ENCODE assay signal across 1 cellular context in genomic region chr17:77331161-77331864, GRCh38.
A peak's percentile ranks its signal among the peaks of the same experiment; 100 is the strongest.
TF ChIP-seq lines count a peak whose summit lies in the region.

No MANE protein-coding gene starts in this region.

TF ChIP-seq in HEK293, 187 proteins besides CTCF, POLR2A, EP300 and RAD21 (continued from another document and continues in another):
- no peak for TF ChIP-seq PRDM2 (tag by site-specific recombination; IDR thresholded peaks at IDR 0.05; ENCODE audit: borderline replicate concordance)
- no peak for TF ChIP-seq ZNF114 (tag by site-specific recombination; IDR thresholded peaks at IDR 0.05)
- peak; percentile 70 for TF ChIP-seq KLF1 (tag by site-specific recombination; IDR thresholded peaks at IDR 0.05)
- TF ChIP-seq KLF17 (tag by site-specific recombination; IDR thresholded peaks at IDR 0.05), result 0 out of 2 replicates have a peak, but pooled peaks have one; percentile 68
- TF ChIP-seq AEBP2 (tag by site-specific recombination; IDR thresholded peaks at IDR 0.05; ENCODE audit: borderline replicate concordance), result no peak
- TF ChIP-seq ZNF174 (tag by site-specific recombination; IDR thresholded peaks at IDR 0.05), result no peak
- TF ChIP-seq INSM2 (tag by site-specific recombination; IDR thresholded peaks at IDR 0.05), result 0 out of 2 replicates have a peak, but pooled peaks have one; percentile 8
- TF ChIP-seq GLI2 (tag by site-specific recombination; IDR thresholded peaks at IDR 0.05; ENCODE audit: borderline replicate concordance, low read depth), result no peak
- no peak for TF ChIP-seq ELK4 (IDR thresholded peaks at IDR 0.05; ENCODE audit: borderline replicate concordance, low read depth, low read length)
- TF ChIP-seq MYNN (tag by site-specific recombination; IDR thresholded peaks at IDR 0.05; ENCODE audit: borderline replicate concordance), result no peak
- 0 out of 2 replicates have a peak, but pooled peaks have one; percentile 38 for TF ChIP-seq ZBTB7A (tag by site-specific recombination; IDR thresholded peaks at IDR 0.05; ENCODE audit: low read depth)
- no peak for TF ChIP-seq ZNF121 (tag by site-specific recombination; IDR thresholded peaks at IDR 0.05)
- TF ChIP-seq ZNF280C (tag by site-specific recombination; IDR thresholded peaks at IDR 0.05), result no peak
- TF ChIP-seq ZBTB17 (tag by site-specific recombination; IDR thresholded peaks at IDR 0.05), result peak; percentile 71
- TF ChIP-seq ZNF335 (tag by site-specific recombination; conservative IDR thresholded peaks at IDR 0.05), result peak; percentile 99
- TF ChIP-seq IKZF3 (tag by site-specific recombination; IDR thresholded peaks at IDR 0.05), result no peak
- TF ChIP-seq SP3 (tag by site-specific recombination; IDR thresholded peaks at IDR 0.05), result peak; percentile 31; the same call in 1 of the 2 replicates
- no peak for TF ChIP-seq BCL6B (tag by site-specific recombination; IDR thresholded peaks at IDR 0.05)
- TF ChIP-seq GLI4 (tag by site-specific recombination; IDR thresholded peaks at IDR 0.05), result no peak
- TF ChIP-seq ZNF18 (tag by site-specific recombination; IDR thresholded peaks at IDR 0.05), result no peak
- no peak for TF ChIP-seq ZNF704 (tag by site-specific recombination; IDR thresholded peaks at IDR 0.05)
- TF ChIP-seq SP2 (tag by site-specific recombination; IDR thresholded peaks at IDR 0.05), result peak; percentile 41
- no peak for TF ChIP-seq ZNF26 (tag by site-specific recombination; IDR thresholded peaks at IDR 0.05)
- no peak for TF ChIP-seq ZNF571 (tag by site-specific recombination; IDR thresholded peaks at IDR 0.05)
- no peak for TF ChIP-seq ZSCAN23 (tag by site-specific recombination; IDR thresholded peaks at IDR 0.05)
- no peak for TF ChIP-seq ZNF366 (tag by site-specific recombination; conservative IDR thresholded peaks at IDR 0.05)
- no peak for TF ChIP-seq ZNF561 (tag by site-specific recombination; IDR thresholded peaks at IDR 0.05; ENCODE audit: borderline replicate concordance)
- no peak for TF ChIP-seq ZNF830 (tag by site-specific recombination; IDR thresholded peaks at IDR 0.05; ENCODE audit: low read depth)
